In genomic region chr2:28702415-28702859, GRCh38 we compare ENCODE assay signal across 15 cellular contexts. TPM values are rescaled to one million over a fixed set of nuclear protein-coding genes. Genes with fewer than 3 reads are reported as not detected.
A peak's percentile ranks its signal among the peaks of the same experiment; 100 is the strongest.
DNase-seq lines count a peak whose midpoint lies in the region; ATAC-seq and TF ChIP-seq lines count a peak whose summit lies in the region.
"Had no signal": no experiment of that assay in that cellular context is flagged by ENCODE, and none has a peak within 500 bp of the region (broad histone marks: within the 10 kb centered on the region; RNA-seq: fewer than 3 reads in every experiment).

No MANE protein-coding gene starts in this region.

- intact Hi-C loops in left colon (cut with DNase I, micrococcal nuclease) (no loop called here), psoas muscle (cut with DNase I) (no loop called here), CD14-positive monocyte (cut with micrococcal nuclease) (no loop called here)

- TF ChIP-seq CTCF in psoas muscle (IDR thresholded peaks at IDR 0.05) (no peak), CD14-positive monocyte (IDR thresholded peaks at IDR 0.05) (no peak)

- H3K4me3 Mint-ChIP-seq in CD14-positive monocyte = no peak overlapping the region
- H3K4me3 Mint-ChIP-seq: naive thymus-derived CD4-positive, alpha-beta T cell had no signal

- no peak overlapping the region for H3K9ac ChIP-seq in BLaER1 treated with 17β-estradiol and CSF1 and Interleukin-3, amounts not matched to agents 10 nM and 100 nM

- peaks cover 0 to 19% (median 15%) of the 10 kb centered on the region in 10 experiments; a peak in 17 of 20 replicates for H3K4me1 ChIP-seq in BLaER1 treated with 17β-estradiol and CSF1 and Interleukin-3, amounts not matched to agents 10 nM and 100 nM
- H3K4me1 ChIP-seq in psoas muscle = no peaks in the 10 kb centered on the region
- H3K4me1 ChIP-seq: A549, colonic mucosa had no signal

- H3K4me3 ChIP-seq in BLaER1 treated with 17β-estradiol and CSF1 and Interleukin-3, amounts not matched to agents 10 nM and 100 nM = no peak overlapping the region
- H3K4me3 ChIP-seq in psoas muscle = no peak overlapping the region
- H3K4me3 ChIP-seq: A549, colonic mucosa had no signal

- peaks cover 0 to 3% of the 10 kb centered on the region in 2 donors for H3K36me3 Mint-ChIP-seq in CD14-positive monocyte

- no peak for DNase-seq in left colon
- no peak for DNase-seq in psoas muscle
- no peak for DNase-seq in CD14-positive monocyte (ENCODE audit: low spot score)
- no peak for DNase-seq in DMS53 treated with DMSO at 0.1 percent for 48 hours (lab: John Stamatoyannopoulos, UW; ENCODE audit: unreplicated experiment)
- DNase-seq: activated CD4-positive, alpha-beta T cell treated with anti-CD3 and anti-CD28 coated beads, Interleukin-2, amount 50 U/mL, for 1 hour; colonic mucosa; HCEC 1CT; kidney; naive thymus-derived CD4-positive, alpha-beta T cell; NCI-H2081 treated with DMSO at 0.1 percent for 48 hours had no signal

- no peaks in the 10 kb centered on the region for H4K20me1 ChIP-seq in BLaER1 treated with 17β-estradiol and CSF1 and Interleukin-3, amounts not matched to agents 10 nM and 100 nM

- peaks cover 11 to 21% (median 13%) of the 10 kb centered on the region in 7 donors for H3K9me3 Mint-ChIP-seq in CD14-positive monocyte

- peaks cover 14 to 29% (median 22%) of the 10 kb centered on the region in 11 experiments for H3K9me3 ChIP-seq in BLaER1 treated with 17β-estradiol and CSF1 and Interleukin-3, amounts not matched to agents 10 nM and 100 nM (replicated peaks in 1 of 11)
- H3K9me3 ChIP-seq in psoas muscle = no peaks in the 10 kb centered on the region
- H3K9me3 ChIP-seq: colonic mucosa had no signal

- H3K4me2 ChIP-seq in BLaER1 treated with 17β-estradiol and CSF1 and Interleukin-3, amounts not matched to agents 10 nM and 100 nM = peak overlapping the region in 10 of 11 experiments; percentile 1 to 58 (median 20); a peak in 14 of 22 replicates
- H3K4me2 ChIP-seq: A549 had no signal

- no peak overlapping the region for H3K27ac ChIP-seq in BLaER1 treated with 17β-estradiol and CSF1 and Interleukin-3, amounts not matched to agents 10 nM and 100 nM
- H3K27ac ChIP-seq in cingulate gyrus (ENCODE audit: low read depth, low read length) (peak overlapping the region; percentile 67), psoas muscle (peak overlapping the region; percentile 42)
- H3K27ac ChIP-seq: A549, colonic mucosa had no signal

- peak overlapping the region in 1 of 7 donors; percentile 23 for H3K27ac Mint-ChIP-seq in CD14-positive monocyte

- peaks cover 12% of the 10 kb centered on the region for H3K4me1 Mint-ChIP-seq in CD14-positive monocyte

- H3K27me3 ChIP-seq in BLaER1 treated with 17β-estradiol and CSF1 and Interleukin-3, amounts not matched to agents 10 nM and 100 nM = no peaks in the 10 kb centered on the region
- no peaks in the 10 kb centered on the region for H3K27me3 ChIP-seq in psoas muscle (ENCODE audit: insufficient read depth in 3 of 3, low read length in 2 of 3)
- H3K27me3 ChIP-seq: colonic mucosa had no signal

- 35 to 47% (median 42%) methylated on average over 3 of the region's 3 CpGs for WGBS in psoas muscle, 3 donors

- peaks cover 0 to 5% (median 3%) of the 10 kb centered on the region in 3 donors for H3K27me3 Mint-ChIP-seq in CD14-positive monocyte (ENCODE audit: low read depth in 3 of 3)
- H3K27me3 Mint-ChIP-seq: naive thymus-derived CD4-positive, alpha-beta T cell had no signal

- H3K36me3 ChIP-seq in BLaER1 treated with 17β-estradiol and CSF1 and Interleukin-3, amounts not matched to agents 10 nM and 100 nM = no peaks in the 10 kb centered on the region
- H3K36me3 ChIP-seq in psoas muscle (ENCODE audit: insufficient read depth in 1 of 2, low read depth in 1 of 2) = no peaks in the 10 kb centered on the region
- H3K36me3 ChIP-seq: colonic mucosa had no signal

- ATAC-seq in left colon (peak; percentile 55), psoas muscle (peak; percentile 80 to 90 (median 84)), GM18519 (IDR thresholded peaks at IDR 0.05; ENCODE audit: low FRiP score, unreplicated experiment) (no peak), HG03520 (IDR thresholded peaks at IDR 0.05; ENCODE audit: unreplicated experiment) (no peak)
- ATAC-seq: A549; naive thymus-derived CD4-positive, alpha-beta T cell had no signal

RNA-seq across cellular contexts. Expression of gene PPP1CB, which starts 49.2 kb away (rescaled TPM):
- total RNA-seq in left colon (100 to 1,000 TPM; 283 to 395 TPM), psoas muscle (100 to 1,000 TPM; 448 to 628 (median 556) TPM)
- polyA plus RNA-seq in psoas muscle (100 to 1,000 TPM; 191 to 373 (median 226) TPM), CD14-positive monocyte (100 to 1,000 TPM in 1 of 2 donors, 10 to 100 TPM in 1; 69.4 to 142 TPM)

Comparison
In these comparisons a context has a peak if more than half of its experiments do, and no peak if none do; other contexts are left out.
1. H3K27ac ChIP-seq: peak in cingulate gyrus (single experiment) and psoas muscle (single experiment); none in BLaER1 treated with 17β-estradiol and CSF1 and Interleukin-3, amounts not matched to agents 10 nM and 100 nM (0 of 11).
2. ATAC-seq: peak in left colon (single experiment) and psoas muscle (4 of 4); none in GM18519 (single experiment) and HG03520 (single experiment).